18 cellular contexts compared by ENCODE assay signal in genomic region chr11:44387415-44387814, GRCh38.
DNase-seq lines count a peak whose midpoint lies in the region; ATAC-seq, FAIRE-seq and TF ChIP-seq lines count a peak whose summit lies in the region.
"Had no signal": no experiment of that assay in that cellular context is flagged by ENCODE, and none has a peak within 500 bp of the region (broad histone marks: within the 10 kb centered on the region; RNA-seq: fewer than 3 reads in every experiment).

No MANE protein-coding gene starts in this region.

- peaks cover 10% of the 10 kb centered on the region for H3K27me3 Mint-ChIP-seq in WTC11 (ENCODE audit: low read depth)
- peaks cover 24% of the 10 kb centered on the region for H3K27me3 Mint-ChIP-seq in activated CD4-positive, alpha-beta memory T cell treated with anti-CD3 and anti-CD28 coated beads, Interleukin-2, amount 10 ng/mL, durations not matched to agents 7 days and 5 days

- POLR2A ChIA-PET in A549 (lab: Yijun Ruan, JAX) = no interaction called here
- POLR2A ChIA-PET in WTC11 (lab: Charles Lee) = no interaction called here
- POLR2A ChIA-PET in activated CD4-positive, alpha-beta memory T cell treated with anti-CD3 and anti-CD28 coated beads, Interleukin-2, amount 10 ng/mL, durations not matched to agents 7 days and 5 days (lab: Charles Lee) = no interaction called here

- H3K27ac ChIP-seq in A549 = no peak overlapping the region
- peak overlapping the region in 3 of 11 experiments; percentile 38 to 92 (median 52); a peak in 5 of 22 replicates for H3K27ac ChIP-seq in BLaER1 treated with 17β-estradiol and CSF1 and Interleukin-3, amounts not matched to agents 10 nM and 100 nM

- no peak for TF ChIP-seq EP300 in A549 (IDR thresholded peaks at IDR 0.05)

- no peaks in the 10 kb centered on the region for H4K20me1 ChIP-seq in BLaER1 treated with 17β-estradiol and CSF1 and Interleukin-3, amounts not matched to agents 10 nM and 100 nM

- no peak for TF ChIP-seq POLR2A in A549 (IDR thresholded peaks at IDR 0.05; ENCODE audit: low read length)

- H3K9ac ChIP-seq in BLaER1 treated with 17β-estradiol and CSF1 and Interleukin-3, amounts not matched to agents 10 nM and 100 nM = no peak overlapping the region

- H3K4me2 ChIP-seq in A549 = 0 out of 3 replicates have a peak overlapping the region, but pooled peaks have one; percentile 14
- H3K4me2 ChIP-seq in BLaER1 treated with 17β-estradiol and CSF1 and Interleukin-3, amounts not matched to agents 10 nM and 100 nM = peak overlapping the region in 7 of 11 experiments; percentile 11 to 46 (median 43); a peak in 14 of 22 replicates
- H3K4me2 ChIP-seq: GM23338 had no signal

- H3K4me3 ChIP-seq in A549 = no peak overlapping the region
- H3K4me3 ChIP-seq in BLaER1 treated with 17β-estradiol and CSF1 and Interleukin-3, amounts not matched to agents 10 nM and 100 nM = no peak overlapping the region
- H3K4me3 ChIP-seq: GM23338 had no signal

- ATAC-seq in A549 (no peak), WTC11 (no peak), GM21825 (IDR thresholded peaks at IDR 0.05; ENCODE audit: unreplicated experiment) (no peak), GM19035 (IDR thresholded peaks at IDR 0.05; ENCODE audit: unreplicated experiment) (no peak)
- ATAC-seq: GM23338, HCT116 had no signal

- H3K36me3 Mint-ChIP-seq in WTC11 = peaks cover 9% of the 10 kb centered on the region
- H3K36me3 Mint-ChIP-seq in activated CD4-positive, alpha-beta memory T cell treated with anti-CD3 and anti-CD28 coated beads, Interleukin-2, amount 10 ng/mL, durations not matched to agents 7 days and 5 days (ENCODE audit: low read depth) = no peaks in the 10 kb centered on the region
- H3K36me3 Mint-ChIP-seq: CD14-positive monocyte had no signal

- 58% methylated on average over 4 of the region's 4 CpGs for WGBS in A549 (ENCODE audit: missing lambda C conversion rate)

- no peak for TF ChIP-seq RAD21 in A549 (conservative IDR thresholded peaks at IDR 0.05 in 1 of 2, IDR thresholded peaks at IDR 0.05 in 1 of 2)

- H3K9me3 ChIP-seq in A549 = peaks cover 10% of the 10 kb centered on the region
- H3K9me3 ChIP-seq in BLaER1 treated with 17β-estradiol and CSF1 and Interleukin-3, amounts not matched to agents 10 nM and 100 nM (replicated peaks in 1 of 11) = peaks cover 9 to 14% (median 10%) of the 10 kb centered on the region in 11 experiments

- TF ChIP-seq CTCF in A549 (IDR thresholded peaks at IDR 0.05) (no peak), WTC11 (IDR thresholded peaks at IDR 0.05) (no peak)

- H3K36me3 ChIP-seq in BLaER1 treated with 17β-estradiol and CSF1 and Interleukin-3, amounts not matched to agents 10 nM and 100 nM = 0 out of 22 replicates have a peak, but pooled peaks cover 0 to 2% (median 0%) of the 10 kb centered on the region in 11 experiments

- DNase-seq in A549 (ENCODE audit: low read depth in 1 of 2, low spot score in 1 of 2) (no peak), WTC11 (ENCODE audit: low spot score) (no peak)
- no peak for DNase-seq in activated CD4-positive, alpha-beta memory T cell treated with anti-CD3 and anti-CD28 coated beads, Interleukin-2, amount 10 ng/mL, durations not matched to agents 7 days and 5 days
- DNase-seq: 8988T; Calu3; CD4-positive, alpha-beta T cell; COR-L47; DMS53; H9 had no signal

- H3K4me1 ChIP-seq in A549 = peaks cover 10% of the 10 kb centered on the region; the same call in 1 of the 3 replicates
- peaks cover 17 to 60% (median 41%) of the 10 kb centered on the region in 10 experiments for H3K4me1 ChIP-seq in BLaER1 treated with 17β-estradiol and CSF1 and Interleukin-3, amounts not matched to agents 10 nM and 100 nM

- CTCF ChIA-PET in A549 (lab: Yijun Ruan, JAX) = interaction anchor here (0.8 to 0.9 kb wide), 2 partner anchors 8 to 95 kb away, joined by 3 read pairs; no protein-coding TSS in a partner anchor
- CTCF ChIA-PET in WTC11 (lab: Charles Lee) = interaction anchor here (1.2 to 2.3 kb wide), 2 partner anchors 40 to 293 kb away, joined by 5 to 11 read pairs; no protein-coding TSS in a partner anchor
- CTCF ChIA-PET in activated CD4-positive, alpha-beta memory T cell treated with anti-CD3 and anti-CD28 coated beads, Interleukin-2, amount 10 ng/mL, durations not matched to agents 7 days and 5 days (lab: Charles Lee) = no interaction called here

- FAIRE-seq in A549 (lab: Jason Lieb, UNC) = no peak
- peak; percentile 74 for FAIRE-seq in islet of Langerhans (lab: Jason Lieb, UNC)
- FAIRE-seq: GM12892, GM19239 had no signal

- H3K27me3 ChIP-seq in BLaER1 treated with 17β-estradiol and CSF1 and Interleukin-3, amounts not matched to agents 10 nM and 100 nM = no peaks in the 10 kb centered on the region

- H3K4me3 Mint-ChIP-seq in WTC11 = no peak overlapping the region
- H3K4me3 Mint-ChIP-seq in activated CD4-positive, alpha-beta memory T cell treated with anti-CD3 and anti-CD28 coated beads, Interleukin-2, amount 10 ng/mL, durations not matched to agents 7 days and 5 days = no peak overlapping the region
- H3K4me3 Mint-ChIP-seq: CD14-positive monocyte; CD4-positive, alpha-beta T cell; GM23338; H9 had no signal

- 0 out of 2 replicates have a peak overlapping the region, but pooled peaks have one; percentile 30 for H3K27ac Mint-ChIP-seq in WTC11
- H3K27ac Mint-ChIP-seq in activated CD4-positive, alpha-beta memory T cell treated with anti-CD3 and anti-CD28 coated beads, Interleukin-2, amount 10 ng/mL, durations not matched to agents 7 days and 5 days = no peak overlapping the region
- H3K27ac Mint-ChIP-seq: CD14-positive monocyte; CD4-positive, alpha-beta T cell; GM23338; H9 had no signal

- peaks cover 16% of the 10 kb centered on the region for H3K4me1 Mint-ChIP-seq in WTC11
- H3K4me1 Mint-ChIP-seq in activated CD4-positive, alpha-beta memory T cell treated with anti-CD3 and anti-CD28 coated beads, Interleukin-2, amount 10 ng/mL, durations not matched to agents 7 days and 5 days = no peaks in the 10 kb centered on the region

- H3K9me3 Mint-ChIP-seq in WTC11 = peaks cover 11% of the 10 kb centered on the region
- peaks cover 2% of the 10 kb centered on the region for H3K9me3 Mint-ChIP-seq in activated CD4-positive, alpha-beta memory T cell treated with anti-CD3 and anti-CD28 coated beads, Interleukin-2, amount 10 ng/mL, durations not matched to agents 7 days and 5 days

TF ChIP-seq in A549, 52 proteins besides CTCF, POLR2A, EP300 and RAD21:
- TF ChIP-seq HOXB13 (CRISPR knock-in tag; IDR thresholded peaks at IDR 0.05; ENCODE audit: low read depth) (no peak), MAFK (IDR thresholded peaks at IDR 0.05; ENCODE audit: partially characterized antibody) (peak; percentile 60), JUN (IDR thresholded peaks at IDR 0.05) (no peak)

TF ChIP-seq in WTC11, 78 proteins besides CTCF, POLR2A, EP300 and RAD21:
- TF ChIP-seq ZBTB21 (CRISPR knock-in tag; IDR thresholded peaks at IDR 0.05; ENCODE audit: borderline replicate concordance) (no peak), ZNF121 (CRISPR knock-in tag; IDR thresholded peaks at IDR 0.05) (no peak), FOXP1 (CRISPR knock-in tag; IDR thresholded peaks at IDR 0.05; ENCODE audit: borderline replicate concordance) (no peak), NR1H2 (CRISPR knock-in tag; IDR thresholded peaks at IDR 0.05) (no peak)
TF ChIP-seq in WTC11: peak in this region for 0.
